In genomic region chr4:169940460-169940859, GRCh38 we compare ENCODE assay signal across 20 cellular contexts.
A peak's percentile ranks its signal among the peaks of the same experiment; 100 is the strongest.
DNase-seq lines count a peak whose midpoint lies in the region; ATAC-seq and TF ChIP-seq lines count a peak whose summit lies in the region.
"Had no signal": no experiment of that assay in that cellular context is flagged by ENCODE, and none has a peak within 500 bp of the region (broad histone marks: within the 10 kb centered on the region; RNA-seq: fewer than 3 reads in every experiment).

No MANE protein-coding gene starts in this region.

- no peak overlapping the region for H2AFZ ChIP-seq in mammary epithelial cell (ENCODE audit: low read depth, low read length)

- peak overlapping the region; percentile 7 to 31 for H3K27ac ChIP-seq in breast epithelium
- no peak overlapping the region for H3K27ac ChIP-seq in mammary epithelial cell (ENCODE audit: insufficient read depth, low read depth, low read length)
- H3K27ac ChIP-seq: body of pancreas, coronary artery, uterus had no signal

- intact Hi-C loops in breast epithelium (cut with DNase I; ENCODE audit: low total_unique reads), result no loop called here
- intact Hi-C loops in mammary epithelial cell (cut with micrococcal nuclease), result no loop called here
- intact Hi-C loops in left cardiac atrium (cut with DNase I), result no loop called here

- ATAC-seq in left cardiac atrium, result no peak
- ATAC-seq: activated naive CD4-positive, alpha-beta T cell treated with anti-CD3 and anti-CD28 coated beads, Interleukin-2, amount 50 U/mL, for 72 hours; body of pancreas had no signal

- no peaks in the 10 kb centered on the region for H3K9me3 ChIP-seq in breast epithelium
- H3K9me3 ChIP-seq in mammary epithelial cell (replicated peaks; ENCODE audit: insufficient read depth, low read length), result no peaks in the 10 kb centered on the region
- H3K9me3 ChIP-seq: body of pancreas, uterus had no signal

- H3K27ac Mint-ChIP-seq in type B pancreatic cell, result no peak overlapping the region
- H3K27ac Mint-ChIP-seq: activated naive CD4-positive, alpha-beta T cell treated with anti-CD3 and anti-CD28 coated beads, Interleukin-2, amount 50 U/mL, for 72 hours; T-helper 2 cell treated with Interferon-gamma antibody and Interleukin-4, amounts not matched to agents 5 μg/mL and 100 μg/mL, for 36 hours had no signal

- in situ Hi-C loops in mammary epithelial cell (cut with MboI; ENCODE audit: low sequenced_read_pairs in 2 of 2) (no loop called here), astrocyte of the cerebellum (cut with HindIII; ENCODE audit: low sequenced_read_pairs) (no loop called here)

- H3K4me3 Mint-ChIP-seq in type B pancreatic cell, result no peak overlapping the region
- H3K4me3 Mint-ChIP-seq: T-helper 2 cell treated with Interferon-gamma antibody and Interleukin-4, amounts not matched to agents 5 μg/mL and 100 μg/mL, for 36 hours had no signal

- H3K4me1 ChIP-seq in breast epithelium, result no peaks in the 10 kb centered on the region
- no peaks in the 10 kb centered on the region for H3K4me1 ChIP-seq in mammary epithelial cell (ENCODE audit: insufficient read depth, low read length)
- H3K4me1 ChIP-seq: body of pancreas, uterus had no signal

- H3K9me3 Mint-ChIP-seq in type B pancreatic cell, result no peaks in the 10 kb centered on the region
- H3K9me3 Mint-ChIP-seq: activated naive CD4-positive, alpha-beta T cell treated with anti-CD3 and anti-CD28 coated beads, Interleukin-2, amount 50 U/mL, for 72 hours; T-helper 2 cell treated with Interferon-gamma antibody and Interleukin-4, amounts not matched to agents 5 μg/mL and 100 μg/mL, for 36 hours had no signal

- CTCF ChIA-PET in mammary epithelial cell (lab: Charles Lee; ENCODE audit: low non-redundant PET), result no interaction called here

- no peak for DNase-seq in breast epithelium (ENCODE audit: low spot score in 2 of 2)
- DNase-seq in mammary epithelial cell, result no peak
- DNase-seq in astrocyte of the cerebellum (ENCODE audit: low read depth), result no peak
- DNase-seq in iPS-NIHi7 (ENCODE audit: extremely low spot score), result peak; percentile 40
- no peak for DNase-seq in type B pancreatic cell (ENCODE audit: extremely low spot score, unreplicated experiment)
- no peak for DNase-seq in SHP77 treated with DMSO at 0.1 percent for 48 hours (lab: John Stamatoyannopoulos, UW)
- no peak for DNase-seq in NCI-H1417 (lab: John Stamatoyannopoulos, UW)
- DNase-seq in left cardiac atrium, result no peak
- DNase-seq: 8988T; body of pancreas; Calu3; foreskin fibroblast; NCI-H2171 treated with DMSO at 0.1 percent for 48 hours; NCI-H748 treated with DMSO at 0.1 percent for 48 hours; stimulated activated CD4-positive, alpha-beta T cell treated with anti-CD3 and anti-CD28 coated beads, Interleukin-12 subunit alpha, Interleukin-12 subunit beta, amount 100 ng/mL, for 4 hours; stimulated activated CD8-positive, alpha-beta memory T cell treated with anti-CD3 and anti-CD28 coated beads, Interleukin-4, amount 100 ng/mL, for 48 hours; uterus had no signal

- WGBS in mammary epithelial cell (ENCODE audit: low coverage, missing lambda C conversion rate), result 78% methylated on average over 6 of the region's 8 CpGs

- H3K36me3 Mint-ChIP-seq in type B pancreatic cell, result no peaks in the 10 kb centered on the region
- H3K36me3 Mint-ChIP-seq: activated naive CD4-positive, alpha-beta T cell treated with anti-CD3 and anti-CD28 coated beads, Interleukin-2, amount 50 U/mL, for 72 hours had no signal

- H3K27me3 ChIP-seq in breast epithelium, result no peaks in the 10 kb centered on the region
- H3K27me3 ChIP-seq in mammary epithelial cell (ENCODE audit: insufficient read depth, low read length), result no peaks in the 10 kb centered on the region
- H3K27me3 ChIP-seq: body of pancreas, uterus had no signal

- no peaks in the 10 kb centered on the region for H3K27me3 Mint-ChIP-seq in type B pancreatic cell

- H3K4me3 ChIP-seq in breast epithelium, result no peak overlapping the region
- H3K4me3 ChIP-seq in mammary epithelial cell (replicated peaks in 1 of 3; ENCODE audit: insufficient read depth in 1 of 3, low read depth in 2 of 3, low read length in 3 of 3), result no peak overlapping the region
- H3K4me3 ChIP-seq in astrocyte of the cerebellum (ENCODE audit: low read depth, low read length), result no peak overlapping the region
- H3K4me3 ChIP-seq: body of pancreas, coronary artery, uterus had no signal

- H3K9ac ChIP-seq in mammary epithelial cell (ENCODE audit: insufficient read depth, low read length), result no peak overlapping the region

- H3K4me2 ChIP-seq in mammary epithelial cell (ENCODE audit: insufficient read depth, low read depth, low read length), result no peak overlapping the region

- H3K4me1 Mint-ChIP-seq in type B pancreatic cell (ENCODE audit: unreplicated experiment), result peaks cover 5% of the 10 kb centered on the region

- BruUV-seq in mammary epithelial cell (replicated peaks; lab: Mats Ljungman, UMichigan), result no TSS peak

- no peaks in the 10 kb centered on the region for H3K79me2 ChIP-seq in mammary epithelial cell (ENCODE audit: insufficient read depth, low read length)

- H3K36me3 ChIP-seq in breast epithelium, result no peaks in the 10 kb centered on the region
- H3K36me3 ChIP-seq in mammary epithelial cell (ENCODE audit: insufficient read depth, low read length), result no peaks in the 10 kb centered on the region
- H3K36me3 ChIP-seq: uterus had no signal

- H4K20me1 ChIP-seq in mammary epithelial cell (ENCODE audit: insufficient read depth, low read length), result no peaks in the 10 kb centered on the region

- dilution Hi-C loops in mammary epithelial cell (cut with HindIII; ENCODE audit: low sequenced_read_pairs), result no loop called here

- no peak for TF ChIP-seq POLR2A in breast epithelium (IDR thresholded peaks at IDR 0.05)

- TF ChIP-seq CTCF in breast epithelium (IDR thresholded peaks at IDR 0.05) (no peak), mammary epithelial cell (conservative IDR thresholded peaks at IDR 0.05 in 1 of 2, IDR thresholded peaks at IDR 0.05 in 1 of 2; ENCODE audit: extremely low read depth in 1 of 2, insufficient read depth in 1 of 2, low read depth in 1 of 2, low read length in 2 of 2) (peak in 1 of 2 donors; percentile 20), astrocyte of the cerebellum (IDR thresholded peaks at IDR 0.05; ENCODE audit: low read depth, low read length, missing control alignments) (peak; percentile 34), type B pancreatic cell (conservative IDR thresholded peaks at IDR 0.05) (peak; percentile 41)

Comparison
In these comparisons a context has a peak if more than half of its experiments do, and no peak if none do; other contexts are left out.
1. CTCF ChIP-seq: peak in astrocyte of the cerebellum (single experiment) and type B pancreatic cell (single experiment); none in breast epithelium (0 of 3).